ENCODE assay signal across 8 cellular contexts in the genomic region with DNA sequence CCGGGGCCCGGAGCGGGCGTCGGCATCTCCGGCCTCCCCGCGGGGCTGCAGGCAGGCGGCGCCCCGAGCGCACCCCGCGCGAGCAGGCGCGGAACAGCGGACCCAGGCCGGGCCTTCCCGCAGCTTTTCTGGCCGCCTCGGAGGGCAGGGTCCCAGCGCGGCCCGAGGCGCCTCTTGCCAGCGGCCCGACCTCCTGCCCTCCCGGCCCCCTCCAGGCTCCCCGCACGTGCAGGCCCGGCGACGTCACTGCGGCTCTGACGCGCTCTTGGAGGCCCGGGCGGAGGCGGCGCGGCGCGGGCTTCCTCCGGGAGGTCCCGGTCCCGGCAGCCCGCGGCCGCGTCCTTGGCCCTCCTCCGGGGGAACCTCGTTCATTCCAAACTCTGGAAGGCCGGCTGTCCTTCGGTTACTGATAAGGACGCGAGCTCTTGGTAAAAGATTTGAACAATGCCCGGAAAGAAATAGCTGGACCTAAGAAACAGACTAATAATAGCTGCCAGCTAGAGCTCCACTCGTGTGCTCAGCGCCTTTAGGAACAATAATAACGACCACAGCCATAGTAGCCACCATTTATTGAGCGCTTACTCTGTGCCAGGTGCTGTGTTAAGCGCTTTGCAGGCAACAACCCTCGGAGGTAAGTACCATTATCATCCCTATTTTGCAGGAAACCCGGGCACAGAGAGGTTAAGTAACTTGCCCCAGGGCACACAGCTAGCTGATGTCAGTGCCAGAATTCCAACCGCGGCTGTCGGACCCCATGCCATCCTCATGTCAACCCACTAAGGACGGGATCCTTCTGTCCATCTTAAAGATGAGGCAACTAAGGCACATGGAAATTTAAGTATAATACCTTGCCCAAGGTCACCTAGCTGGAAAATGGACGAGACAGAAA. TPM values are rescaled to one million over a fixed set of nuclear protein-coding genes. Genes with fewer than 3 reads are reported as not detected.
DNase-seq lines count a peak whose midpoint lies in the region; ATAC-seq, FAIRE-seq and TF ChIP-seq lines count a peak whose summit lies in the region.

No MANE protein-coding gene starts in this region.

- no peak overlapping the region for H3K27ac Mint-ChIP-seq in stimulated activated memory B cell treated with anti-CD40 and anti-IgM and Interleukin-4, amounts not matched to agents 10 μg/mL and 1 μg/mL and 100 μg/mL, for 72 hours

- dilution Hi-C loops in endothelial cell of umbilical vein (cut with MboI; ENCODE audit: extremely low pct_ligation_motif_present, low sequenced_read_pairs) = no loop called here

- peaks cover 25% of the 10 kb centered on the region for H3K4me1 Mint-ChIP-seq in stimulated activated memory B cell treated with anti-CD40 and anti-IgM and Interleukin-4, amounts not matched to agents 10 μg/mL and 1 μg/mL and 100 μg/mL, for 72 hours

- H3K9me3 ChIP-seq in endothelial cell of umbilical vein (replicated peaks; ENCODE audit: control insufficient read depth, insufficient read depth, low read length) = no peaks in the 10 kb centered on the region

- H3K27ac ChIP-seq in endothelial cell of umbilical vein (ENCODE audit: insufficient read depth, low read depth, low read length) = peak overlapping the region; percentile 86

- FAIRE-seq in endothelial cell of umbilical vein (lab: Jason Lieb, UNC) = peak; percentile 91

- H3K4me1 ChIP-seq in endothelial cell of umbilical vein (ENCODE audit: control insufficient read depth, extremely low read depth, insufficient read depth, low read length) = peaks cover 30% of the 10 kb centered on the region

- peak; percentile 34 for ATAC-seq in stimulated activated memory B cell treated with anti-CD40 and anti-IgM and Interleukin-4, amounts not matched to agents 10 μg/mL and 1 μg/mL and 100 μg/mL, for 72 hours
- ATAC-seq in HG02623 (IDR thresholded peaks at IDR 0.05; ENCODE audit: unreplicated experiment) = no peak
- ATAC-seq in HG02981 (IDR thresholded peaks at IDR 0.05; ENCODE audit: unreplicated experiment) = no peak

- H3K4me2 ChIP-seq in endothelial cell of umbilical vein (ENCODE audit: insufficient read depth, low read length) = peak overlapping the region; percentile 90

- no peaks in the 10 kb centered on the region for H3K79me2 ChIP-seq in endothelial cell of umbilical vein (ENCODE audit: control insufficient read depth, insufficient read depth, low read length)

- 0 out of 2 replicates have a peak, but pooled peaks have one; percentile 9 for TF ChIP-seq CTCF in GM12875 (IDR thresholded peaks at IDR 0.05; ENCODE audit: borderline replicate concordance, insufficient read depth, low read depth, low read length)
- TF ChIP-seq CTCF in endothelial cell of umbilical vein (IDR thresholded peaks at IDR 0.05; ENCODE audit: extremely low read depth in 1 of 2, insufficient read depth in 1 of 2, low read depth in 1 of 2, low read length in 2 of 2) = no peak

- peak overlapping the region; percentile 63 for H3K9ac ChIP-seq in endothelial cell of umbilical vein (replicated peaks; ENCODE audit: extremely low read depth, insufficient read depth, low read length)

- H3K4me3 Mint-ChIP-seq in stimulated activated memory B cell treated with anti-CD40 and anti-IgM and Interleukin-4, amounts not matched to agents 10 μg/mL and 1 μg/mL and 100 μg/mL, for 72 hours = no peak overlapping the region

- intact Hi-C loops in endothelial cell of umbilical vein (cut with micrococcal nuclease) = loop anchor here (2.0 kb wide), 2 partner anchors 274 to 298 kb away; no protein-coding TSS in a partner anchor

- H4K20me1 ChIP-seq in endothelial cell of umbilical vein (replicated peaks; ENCODE audit: control insufficient read depth, extremely low read depth, insufficient read depth, low read length) = no peaks in the 10 kb centered on the region

- peak; percentile 70 for TF ChIP-seq POLR2A in endothelial cell of umbilical vein (IDR thresholded peaks at IDR 0.05; ENCODE audit: low read depth, low read length)

- peaks cover 74% of the 10 kb centered on the region for H3K27me3 Mint-ChIP-seq in stimulated activated memory B cell treated with anti-CD40 and anti-IgM and Interleukin-4, amounts not matched to agents 10 μg/mL and 1 μg/mL and 100 μg/mL, for 72 hours

- BruUV-seq in endothelial cell of umbilical vein (replicated peaks; lab: Mats Ljungman, UMichigan) = TSS peak; percentile 20

- CTCF ChIA-PET in endothelial cell of umbilical vein (lab: Charles Lee) = interaction anchor here (0.5 to 9.4 kb wide), 27 partner anchors 11 to 273 kb away, joined by 3 to 367 read pairs (median 4); partner anchors contain the start of gene DGKZ

- H2AFZ ChIP-seq in endothelial cell of umbilical vein (ENCODE audit: low read depth, low read length) = peak overlapping the region; percentile 87

- H3K4me3 ChIP-seq in GM12875 (ENCODE audit: low read depth, low read length) = peak overlapping the region; percentile 52
- H3K4me3 ChIP-seq in endothelial cell of umbilical vein (replicated peaks in 1 of 3; ENCODE audit: insufficient read depth in 1 of 3, low read depth in 1 of 3, low read length in 3 of 3) = peak overlapping the region; percentile 25 to 64 (median 39)

- peaks cover 0 to 8% of the 10 kb centered on the region in 2 experiments for H3K27me3 ChIP-seq in endothelial cell of umbilical vein (ENCODE audit: control insufficient read depth in 2 of 2, insufficient read depth in 2 of 2, low read length in 2 of 2)

- DNase-seq in NCI-H226 (peak; percentile 47), endothelial cell of umbilical vein (ENCODE audit: low read depth, low spot score) (peak; percentile 82), mucosa of gallbladder (ENCODE audit: low spot score) (peak; percentile 49)
- DNase-seq in activated CD8-positive, alpha-beta memory T cell treated with anti-CD3 and anti-CD28 coated beads for 48 hours (ENCODE audit: low read depth in 2 of 3, low spot score in 2 of 3) = peak in 2 of 3 experiments; percentile 41 to 44

- H3K36me3 Mint-ChIP-seq in stimulated activated memory B cell treated with anti-CD40 and anti-IgM and Interleukin-4, amounts not matched to agents 10 μg/mL and 1 μg/mL and 100 μg/mL, for 72 hours = no peaks in the 10 kb centered on the region

- peaks cover 3% of the 10 kb centered on the region for H3K9me3 Mint-ChIP-seq in stimulated activated memory B cell treated with anti-CD40 and anti-IgM and Interleukin-4, amounts not matched to agents 10 μg/mL and 1 μg/mL and 100 μg/mL, for 72 hours

- POLR2A ChIA-PET in endothelial cell of umbilical vein (lab: Charles Lee) = interaction anchor here (0.6 to 1.1 kb wide), 5 partner anchors 41 to 1517 kb away, joined by 3 to 6 read pairs (median 3); no protein-coding TSS in a partner anchor

- no peaks in the 10 kb centered on the region for H3K36me3 ChIP-seq in endothelial cell of umbilical vein (ENCODE audit: control insufficient read depth in 2 of 2, extremely low read depth in 1 of 2, insufficient read depth in 2 of 2, low read length in 2 of 2)

- H3K9me1 ChIP-seq in endothelial cell of umbilical vein (replicated peaks; ENCODE audit: control insufficient read depth, extremely low read depth, insufficient read depth, low read length) = no peaks in the 10 kb centered on the region

TF ChIP-seq in endothelial cell of umbilical vein, 7 proteins besides CTCF, POLR2A, EP300 and RAD21:
- TF ChIP-seq JUN (IDR thresholded peaks at IDR 0.05; ENCODE audit: borderline replicate concordance, insufficient read depth, insufficient read length, low read depth) (no peak), FOS (IDR thresholded peaks at IDR 0.05; ENCODE audit: borderline replicate concordance, insufficient read depth, low read length) (peak; percentile 14), EZH2 (IDR thresholded peaks at IDR 0.05; ENCODE audit: borderline replicate concordance, low read depth, low read length, severe bottlenecking) (no peak), GATA2 (IDR thresholded peaks at IDR 0.05; ENCODE audit: insufficient read depth, insufficient read length, low read depth, low read length) (no peak)

RNA-seq across cellular contexts. Expression of gene CREB3L1, which starts 39.1 kb away (rescaled TPM):
- total RNA-seq in endothelial cell of umbilical vein (0.78 and 0.84 TPM in 2 replicates), mucosa of gallbladder (81.6 TPM)
- 0.22 and 0.23 TPM in 2 replicates for polyA plus RNA-seq in endothelial cell of umbilical vein
- 0.34 and 0.41 TPM in 2 replicates for polyA plus RNA-seq in endothelial cell of umbilical vein (2011; cell fraction: cytosol; rRNA removed)
- polyA plus RNA-seq in endothelial cell of umbilical vein (2011; cell fraction: nucleus; rRNA removed) = 0.13 and 0.20 TPM in 2 replicates
- polyA plus RNA-seq in endothelial cell of umbilical vein (2012) = 0.68 and 1.3 TPM in 2 replicates
- polyA minus RNA-seq in endothelial cell of umbilical vein = 0.19 and 1.5 TPM in 2 replicates
- polyA minus RNA-seq in endothelial cell of umbilical vein (2011; cell fraction: cytosol; rRNA and poly(A)+ RNA removed) = 2.8 TPM
- polyA minus RNA-seq in endothelial cell of umbilical vein (2011; cell fraction: nucleus; rRNA and poly(A)+ RNA removed) = not detected in 2 replicates

Comparison
In these comparisons a context has a peak if more than half of its experiments do, and no peak if none do; other contexts are left out.
1. RNA of gene CREB3L1, which starts 39.1 kb away (total RNA-seq): 81.6 TPM in mucosa of gallbladder (single experiment); 0.78 to 0.84 TPM in endothelial cell of umbilical vein; every median in the first group is over 10 times any median in the second.
2. Peak in every context shown above with its lines, with median percentiles within 50 percentile points of each other: DNase-seq.